10 cellular contexts compared by ENCODE assay signal in the genomic region with DNA sequence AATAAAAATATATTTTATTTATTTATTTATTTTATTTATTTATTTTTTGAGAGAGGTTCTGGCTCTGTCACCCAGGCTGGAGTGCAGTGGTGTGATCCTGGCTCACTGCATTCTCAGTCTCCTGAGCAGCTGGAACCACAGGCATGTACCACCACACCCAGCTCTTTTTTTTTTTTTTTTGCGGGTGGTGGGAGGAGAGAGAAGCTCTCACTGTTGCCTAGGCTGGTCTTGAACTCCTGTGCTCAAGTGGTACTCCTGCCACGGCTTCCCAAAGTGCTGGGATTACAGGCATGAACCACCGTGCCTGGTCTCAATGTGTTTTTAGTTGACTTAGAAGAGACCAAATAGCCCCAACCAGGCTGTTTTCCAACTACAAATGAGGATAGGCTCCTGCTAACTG.
"Had no signal": no experiment of that assay in that cellular context is flagged by ENCODE, and none has a peak within 500 bp of the region (broad histone marks: within the 10 kb centered on the region; RNA-seq: fewer than 3 reads in every experiment).

No MANE protein-coding gene starts in this region.

- DNase-seq: activated gamma-delta T cell; activated T-cell treated with anti-CD3 and anti-CD28 coated beads, Interleukin-2, amount 50 U/mL, for 4 hours; amygdala; foreskin keratinocyte; stimulated activated CD4-positive, alpha-beta T cell treated with anti-CD3 and anti-CD28 coated beads, Interleukin-12 subunit alpha, Interleukin-12 subunit beta, amount 100 ng/mL, for 4 hours; upper lobe of right lung had no signal

- H3K4me1 ChIP-seq: foreskin keratinocyte, upper lobe of right lung had no signal

- H3K9me3 ChIP-seq: upper lobe of right lung had no signal

- ATAC-seq: foreskin keratinocyte, sciatic nerve, upper lobe of right lung had no signal

- H3K27ac Mint-ChIP-seq: nephron had no signal

- H3K4me3 ChIP-seq: upper lobe of right lung had no signal

- H3K36me3 Mint-ChIP-seq: brain had no signal

- H3K27ac ChIP-seq: foreskin keratinocyte, upper lobe of right lung, VCaP had no signal

- H3K36me3 ChIP-seq: upper lobe of right lung had no signal

- H3K27me3 ChIP-seq: upper lobe of right lung had no signal

- H3K4me3 Mint-ChIP-seq: brain, nephron had no signal
